In the genomic region with DNA sequence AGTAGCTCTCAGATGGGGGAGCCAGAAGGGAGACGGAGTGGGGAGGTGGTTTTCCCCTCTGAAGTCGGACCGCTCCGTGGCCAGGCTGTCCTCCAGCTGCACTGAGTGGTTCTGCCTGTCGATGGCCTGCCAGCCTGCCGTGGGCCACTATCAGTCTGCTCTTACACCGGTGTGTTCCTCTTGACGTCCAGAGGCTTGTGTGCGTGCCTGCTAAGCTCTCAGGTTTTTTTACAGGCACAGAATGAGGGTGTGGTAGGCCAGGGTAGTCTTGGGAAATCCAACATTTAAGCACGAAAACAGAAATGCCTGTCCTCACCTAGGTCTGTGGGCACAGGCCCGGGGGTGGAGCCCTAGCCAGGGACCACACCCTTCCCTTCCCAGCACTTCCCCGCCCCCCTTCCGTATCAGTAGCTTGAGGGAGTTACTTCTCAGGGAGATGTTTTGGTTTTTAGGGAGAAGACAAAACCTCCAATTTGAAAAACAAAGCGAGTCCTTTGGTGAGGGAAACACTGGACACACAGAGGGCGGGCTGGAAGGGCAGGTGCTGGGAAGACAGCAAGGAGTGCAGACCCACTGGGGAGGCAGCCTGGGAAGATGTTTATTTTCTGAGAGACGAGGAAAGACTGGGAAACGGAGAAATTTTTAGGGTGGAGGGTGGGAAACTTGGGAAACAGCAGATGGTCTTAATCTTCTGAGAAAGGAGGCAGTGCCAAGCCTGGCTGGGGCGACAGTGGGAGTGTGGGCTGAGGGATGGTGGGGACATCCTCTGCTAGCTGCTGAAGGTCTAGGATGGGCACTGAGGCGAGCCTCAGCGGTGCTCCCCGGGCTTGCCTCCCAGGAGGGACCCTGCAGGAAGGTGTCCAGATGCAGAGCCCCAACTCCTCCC, we compare ENCODE assay signal across 1 cellular context.
TF ChIP-seq lines count a peak whose summit lies in the region.

No MANE protein-coding gene starts in this region.

TF ChIP-seq in endothelial cell of umbilical vein, 7 proteins besides CTCF, POLR2A, EP300 and RAD21:
- no peak for TF ChIP-seq FOS (IDR thresholded peaks at IDR 0.05; ENCODE audit: borderline replicate concordance, insufficient read depth, low read length)
